ENCODE assay signal across 1 cellular context in genomic region chr12:121797937-121798801, GRCh38.
TF ChIP-seq lines count a peak whose summit lies in the region.

No MANE protein-coding gene starts in this region.

TF ChIP-seq in K562, 482 proteins besides CTCF, POLR2A, EP300 and RAD21 (continued from another document and continues in another):
- TF ChIP-seq ZNF395 (CRISPR knock-in tag; IDR thresholded peaks at IDR 0.05): 0 out of 2 replicates have a peak, but pooled peaks have one; percentile 57
- TF ChIP-seq ZNF551 (CRISPR knock-in tag; IDR thresholded peaks at IDR 0.05): no peak
- no peak for TF ChIP-seq GABPB2 (CRISPR knock-in tag; conservative IDR thresholded peaks at IDR 0.05)
- no peak for TF ChIP-seq SAFB (IDR thresholded peaks at IDR 0.05; ENCODE audit: borderline replicate concordance, low read depth, low read length)
- TF ChIP-seq NKRF (IDR thresholded peaks at IDR 0.05; ENCODE audit: borderline replicate concordance): peak; percentile 77
- TF ChIP-seq E2F6 (IDR thresholded peaks at IDR 0.05; ENCODE audit: borderline replicate concordance in 1 of 2, extremely low read depth in 1 of 2, insufficient read depth in 1 of 2, insufficient read length in 1 of 2, low read depth in 1 of 2, low read length in 1 of 2, poor library complexity in 1 of 2, severe bottlenecking in 1 of 2): peak; percentile 58 to 70
- no peak for TF ChIP-seq ZNF431 (CRISPR knock-in tag; IDR thresholded peaks at IDR 0.05)
- TF ChIP-seq CTBP1 (IDR thresholded peaks at IDR 0.05; ENCODE audit: borderline replicate concordance): peak; percentile 43; the same call in 1 of the 2 replicates
- TF ChIP-seq ZFX (CRISPR knock-in tag; IDR thresholded peaks at IDR 0.05): no peak; the same call in 1 of the 2 replicates
- TF ChIP-seq PHF20 (IDR thresholded peaks at IDR 0.05; ENCODE audit: partially characterized antibody): no peak
- TF ChIP-seq ZNF23 (CRISPR knock-in tag; IDR thresholded peaks at IDR 0.05): no peak
- no peak for TF ChIP-seq ZSCAN32 (CRISPR knock-in tag; IDR thresholded peaks at IDR 0.05)
- no peak for TF ChIP-seq RNF2 (IDR thresholded peaks at IDR 0.05)
- TF ChIP-seq DPF2 (IDR thresholded peaks at IDR 0.05): peak; percentile 68; the same call in 1 of the 2 replicates
- no peak for TF ChIP-seq KDM1A (IDR thresholded peaks at IDR 0.05)
- no peak for TF ChIP-seq ELF1 (tag; IDR thresholded peaks at IDR 0.05)
- TF ChIP-seq SPI1 (IDR thresholded peaks at IDR 0.05; ENCODE audit: borderline replicate concordance, low read depth, low read length): no peak
- TF ChIP-seq FUS (optimal IDR thresholded peaks at IDR 0.05; ENCODE audit: low read depth, low read length): no peak
- no peak for TF ChIP-seq SETDB1 (IDR thresholded peaks at IDR 0.05; ENCODE audit: low read length)
- TF ChIP-seq ILF3 (IDR thresholded peaks at IDR 0.05; ENCODE audit: borderline replicate concordance): no peak
- no peak for TF ChIP-seq POLR2H (tag; IDR thresholded peaks at IDR 0.05; ENCODE audit: low read depth)
- TF ChIP-seq BCLAF1 (IDR thresholded peaks at IDR 0.05; ENCODE audit: borderline replicate concordance in 1 of 2, control insufficient read depth in 1 of 2, low read depth in 2 of 2, low read length in 1 of 2): 0 out of 4 replicates have a peak, but pooled peaks of 1 of the 2 experiments have one; percentile 15
- TF ChIP-seq ADNP (tag; IDR thresholded peaks at IDR 0.05): no peak
- TF ChIP-seq BRF2 (IDR thresholded peaks at IDR 0.05; ENCODE audit: borderline replicate concordance, insufficient read depth, insufficient read length): no peak
- TF ChIP-seq KLF6 (CRISPR knock-in tag; IDR thresholded peaks at IDR 0.05; ENCODE audit: borderline replicate concordance): no peak
- no peak for TF ChIP-seq ZKSCAN3 (CRISPR knock-in tag; IDR thresholded peaks at IDR 0.05)
- TF ChIP-seq HNRNPK (IDR thresholded peaks at IDR 0.05; ENCODE audit: low read depth, low read length, poor library complexity, severe bottlenecking): no peak
- no peak for TF ChIP-seq NCOA1 (IDR thresholded peaks at IDR 0.05; ENCODE audit: low read depth)
- TF ChIP-seq AFF4 (CRISPR knock-in tag; IDR thresholded peaks at IDR 0.05): peak; percentile 69; the same call in 1 of the 2 replicates
- TF ChIP-seq ZNF124 (CRISPR knock-in tag; IDR thresholded peaks at IDR 0.05): no peak
- TF ChIP-seq RFX7 (CRISPR knock-in tag; IDR thresholded peaks at IDR 0.05): no peak
- no peak for TF ChIP-seq ELF4 (CRISPR knock-in tag; IDR thresholded peaks at IDR 0.05)
- no peak for TF ChIP-seq TEAD4 (IDR thresholded peaks at IDR 0.05; ENCODE audit: low read length)
- no peak for TF ChIP-seq TEAD4 (CRISPR knock-in tag; IDR thresholded peaks at IDR 0.05; ENCODE audit: borderline replicate concordance)
- peak in 1 of 2 experiments; percentile 67; a peak in 2 of 4 replicates for TF ChIP-seq SIN3A (IDR thresholded peaks at IDR 0.05; ENCODE audit: borderline replicate concordance in 2 of 2, control insufficient read depth in 1 of 2, low read depth in 2 of 2, low read length in 2 of 2)
- TF ChIP-seq NR2F6 (CRISPR knock-in tag; IDR thresholded peaks at IDR 0.05): no peak
